Comparison of ENCODE assay signal across 8 cellular contexts in the genomic region with DNA sequence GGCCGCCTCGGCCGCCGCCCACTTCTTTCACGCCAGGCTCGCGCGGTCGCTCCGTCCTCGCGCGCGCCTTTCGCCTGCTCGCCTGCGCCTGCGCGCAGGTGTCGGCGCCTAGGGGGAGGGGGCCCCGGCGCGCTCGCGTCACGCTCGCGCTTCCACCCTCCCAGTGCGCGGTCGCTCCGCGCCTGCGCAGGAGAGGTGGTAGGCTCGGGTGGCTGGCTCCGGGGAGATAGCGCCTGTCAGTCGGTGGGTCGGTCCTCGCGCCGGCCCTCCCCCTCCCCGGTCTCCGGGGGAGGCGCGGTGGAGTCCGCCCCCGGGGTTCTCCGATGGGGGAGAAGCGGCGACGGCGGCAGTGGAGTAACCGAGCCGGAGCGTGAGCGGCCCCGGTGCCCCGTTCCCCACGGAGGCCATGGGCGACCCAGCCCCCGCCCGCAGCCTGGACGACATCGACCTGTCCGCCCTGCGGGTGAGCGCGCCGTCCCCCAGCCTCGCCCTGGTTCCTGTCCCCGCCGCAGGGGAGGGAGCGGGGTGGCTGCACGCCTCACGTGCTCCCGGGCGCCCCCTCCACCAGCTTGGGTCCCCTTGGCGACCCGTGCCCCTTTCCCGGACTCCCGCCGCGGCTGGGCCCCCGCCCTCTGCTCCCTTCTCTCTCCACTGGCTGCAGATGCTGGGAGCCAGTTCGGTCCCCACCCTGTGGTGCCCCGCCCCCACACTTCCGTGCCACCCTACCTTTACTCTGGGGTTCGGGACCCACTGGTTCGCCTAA.
DNase-seq lines count a peak whose midpoint lies in the region; ATAC-seq and TF ChIP-seq lines count a peak whose summit lies in the region.

Gene MINK1 (plus strand): TSS at position 163 of the 763 bp plus-strand sequence. CDS start 244 bp downstream, at position 407.

- H3K4me3 ChIP-seq in AG04449 (ENCODE audit: low read depth, low read length), result peak within 1 kb of the TSS; percentile 83

- TF ChIP-seq CTCF in AG04449 (IDR thresholded peaks at IDR 0.05; ENCODE audit: insufficient read depth, low read length, missing control alignments), result no peak

- ATAC-seq in GM18868 (IDR thresholded peaks at IDR 0.05; ENCODE audit: unreplicated experiment) (peak; percentile 86), HG03108 (IDR thresholded peaks at IDR 0.05; ENCODE audit: unreplicated experiment) (peak; percentile 89)

- POLR2A ChIA-PET in AG04449 (lab: Yijun Ruan, JAX), result no interaction called here

- DNase-seq in AG04449 (ENCODE audit: low read depth, low spot score) (no peak), NCI-H2196 (lab: John Stamatoyannopoulos, UW; ENCODE audit: unreplicated experiment) (peak; percentile 87), islet precursor cell (peak; percentile 97)
- DNase-seq in activated CD4-positive, CD25-positive, alpha-beta regulatory T cell treated with anti-CD3 and anti-CD28 coated beads, Interleukin-2, amount 50 U/mL, for 16 hours (ENCODE audit: low read depth, low spot score), result peak; percentile 73
- DNase-seq in central memory CD4-positive, alpha-beta T cell, result peak; percentile 88
- peak; percentile 83 for DNase-seq in stimulated activated CD4-positive, alpha-beta T cell treated with anti-CD3 and anti-CD28 coated beads, Interleukin-12 subunit alpha, Interleukin-12 subunit beta, amount 100 ng/mL, for 4 hours

- CTCF ChIA-PET in AG04449 (lab: Yijun Ruan, JAX), result interaction anchor here (1.7 kb wide), 1 partner anchor 48 kb away, joined by 3 read pairs; no protein-coding TSS in a partner anchor
